In genomic region chr4:1051472-1051871, GRCh38 we compare ENCODE assay signal across 1 cellular context.
TF ChIP-seq lines count a peak whose summit lies in the region.

No MANE protein-coding gene starts in this region.

TF ChIP-seq in GM23338, 12 proteins besides CTCF, POLR2A, EP300 and RAD21 (continued from another document):
- TF ChIP-seq ETS1 (IDR thresholded peaks at IDR 0.05) (no peak), CREB1 (CRISPR knock-in tag; IDR thresholded peaks at IDR 0.05; ENCODE audit: low read depth) (no peak)
- TF ChIP-seq, protein P1, sequence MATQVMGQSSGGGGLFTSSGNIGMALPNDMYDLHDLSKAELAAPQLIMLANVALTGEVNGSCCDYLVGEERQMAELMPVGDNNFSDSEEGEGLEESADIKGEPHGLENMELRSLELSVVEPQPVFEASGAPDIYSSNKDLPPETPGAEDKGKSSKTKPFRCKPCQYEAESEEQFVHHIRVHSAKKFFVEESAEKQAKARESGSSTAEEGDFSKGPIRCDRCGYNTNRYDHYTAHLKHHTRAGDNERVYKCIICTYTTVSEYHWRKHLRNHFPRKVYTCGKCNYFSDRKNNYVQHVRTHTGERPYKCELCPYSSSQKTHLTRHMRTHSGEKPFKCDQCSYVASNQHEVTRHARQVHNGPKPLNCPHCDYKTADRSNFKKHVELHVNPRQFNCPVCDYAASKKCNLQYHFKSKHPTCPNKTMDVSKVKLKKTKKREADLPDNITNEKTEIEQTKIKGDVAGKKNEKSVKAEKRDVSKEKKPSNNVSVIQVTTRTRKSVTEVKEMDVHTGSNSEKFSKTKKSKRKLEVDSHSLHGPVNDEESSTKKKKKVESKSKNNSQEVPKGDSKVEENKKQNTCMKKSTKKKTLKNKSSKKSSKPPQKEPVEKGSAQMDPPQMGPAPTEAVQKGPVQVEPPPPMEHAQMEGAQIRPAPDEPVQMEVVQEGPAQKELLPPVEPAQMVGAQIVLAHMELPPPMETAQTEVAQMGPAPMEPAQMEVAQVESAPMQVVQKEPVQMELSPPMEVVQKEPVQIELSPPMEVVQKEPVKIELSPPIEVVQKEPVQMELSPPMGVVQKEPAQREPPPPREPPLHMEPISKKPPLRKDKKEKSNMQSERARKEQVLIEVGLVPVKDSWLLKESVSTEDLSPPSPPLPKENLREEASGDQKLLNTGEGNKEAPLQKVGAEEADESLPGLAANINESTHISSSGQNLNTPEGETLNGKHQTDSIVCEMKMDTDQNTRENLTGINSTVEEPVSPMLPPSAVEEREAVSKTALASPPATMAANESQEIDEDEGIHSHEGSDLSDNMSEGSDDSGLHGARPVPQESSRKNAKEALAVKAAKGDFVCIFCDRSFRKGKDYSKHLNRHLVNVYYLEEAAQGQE (IDR thresholded peaks at IDR 0.05; ENCODE audit: unreplicated experiment): no peak
- TF ChIP-seq, protein P2, sequence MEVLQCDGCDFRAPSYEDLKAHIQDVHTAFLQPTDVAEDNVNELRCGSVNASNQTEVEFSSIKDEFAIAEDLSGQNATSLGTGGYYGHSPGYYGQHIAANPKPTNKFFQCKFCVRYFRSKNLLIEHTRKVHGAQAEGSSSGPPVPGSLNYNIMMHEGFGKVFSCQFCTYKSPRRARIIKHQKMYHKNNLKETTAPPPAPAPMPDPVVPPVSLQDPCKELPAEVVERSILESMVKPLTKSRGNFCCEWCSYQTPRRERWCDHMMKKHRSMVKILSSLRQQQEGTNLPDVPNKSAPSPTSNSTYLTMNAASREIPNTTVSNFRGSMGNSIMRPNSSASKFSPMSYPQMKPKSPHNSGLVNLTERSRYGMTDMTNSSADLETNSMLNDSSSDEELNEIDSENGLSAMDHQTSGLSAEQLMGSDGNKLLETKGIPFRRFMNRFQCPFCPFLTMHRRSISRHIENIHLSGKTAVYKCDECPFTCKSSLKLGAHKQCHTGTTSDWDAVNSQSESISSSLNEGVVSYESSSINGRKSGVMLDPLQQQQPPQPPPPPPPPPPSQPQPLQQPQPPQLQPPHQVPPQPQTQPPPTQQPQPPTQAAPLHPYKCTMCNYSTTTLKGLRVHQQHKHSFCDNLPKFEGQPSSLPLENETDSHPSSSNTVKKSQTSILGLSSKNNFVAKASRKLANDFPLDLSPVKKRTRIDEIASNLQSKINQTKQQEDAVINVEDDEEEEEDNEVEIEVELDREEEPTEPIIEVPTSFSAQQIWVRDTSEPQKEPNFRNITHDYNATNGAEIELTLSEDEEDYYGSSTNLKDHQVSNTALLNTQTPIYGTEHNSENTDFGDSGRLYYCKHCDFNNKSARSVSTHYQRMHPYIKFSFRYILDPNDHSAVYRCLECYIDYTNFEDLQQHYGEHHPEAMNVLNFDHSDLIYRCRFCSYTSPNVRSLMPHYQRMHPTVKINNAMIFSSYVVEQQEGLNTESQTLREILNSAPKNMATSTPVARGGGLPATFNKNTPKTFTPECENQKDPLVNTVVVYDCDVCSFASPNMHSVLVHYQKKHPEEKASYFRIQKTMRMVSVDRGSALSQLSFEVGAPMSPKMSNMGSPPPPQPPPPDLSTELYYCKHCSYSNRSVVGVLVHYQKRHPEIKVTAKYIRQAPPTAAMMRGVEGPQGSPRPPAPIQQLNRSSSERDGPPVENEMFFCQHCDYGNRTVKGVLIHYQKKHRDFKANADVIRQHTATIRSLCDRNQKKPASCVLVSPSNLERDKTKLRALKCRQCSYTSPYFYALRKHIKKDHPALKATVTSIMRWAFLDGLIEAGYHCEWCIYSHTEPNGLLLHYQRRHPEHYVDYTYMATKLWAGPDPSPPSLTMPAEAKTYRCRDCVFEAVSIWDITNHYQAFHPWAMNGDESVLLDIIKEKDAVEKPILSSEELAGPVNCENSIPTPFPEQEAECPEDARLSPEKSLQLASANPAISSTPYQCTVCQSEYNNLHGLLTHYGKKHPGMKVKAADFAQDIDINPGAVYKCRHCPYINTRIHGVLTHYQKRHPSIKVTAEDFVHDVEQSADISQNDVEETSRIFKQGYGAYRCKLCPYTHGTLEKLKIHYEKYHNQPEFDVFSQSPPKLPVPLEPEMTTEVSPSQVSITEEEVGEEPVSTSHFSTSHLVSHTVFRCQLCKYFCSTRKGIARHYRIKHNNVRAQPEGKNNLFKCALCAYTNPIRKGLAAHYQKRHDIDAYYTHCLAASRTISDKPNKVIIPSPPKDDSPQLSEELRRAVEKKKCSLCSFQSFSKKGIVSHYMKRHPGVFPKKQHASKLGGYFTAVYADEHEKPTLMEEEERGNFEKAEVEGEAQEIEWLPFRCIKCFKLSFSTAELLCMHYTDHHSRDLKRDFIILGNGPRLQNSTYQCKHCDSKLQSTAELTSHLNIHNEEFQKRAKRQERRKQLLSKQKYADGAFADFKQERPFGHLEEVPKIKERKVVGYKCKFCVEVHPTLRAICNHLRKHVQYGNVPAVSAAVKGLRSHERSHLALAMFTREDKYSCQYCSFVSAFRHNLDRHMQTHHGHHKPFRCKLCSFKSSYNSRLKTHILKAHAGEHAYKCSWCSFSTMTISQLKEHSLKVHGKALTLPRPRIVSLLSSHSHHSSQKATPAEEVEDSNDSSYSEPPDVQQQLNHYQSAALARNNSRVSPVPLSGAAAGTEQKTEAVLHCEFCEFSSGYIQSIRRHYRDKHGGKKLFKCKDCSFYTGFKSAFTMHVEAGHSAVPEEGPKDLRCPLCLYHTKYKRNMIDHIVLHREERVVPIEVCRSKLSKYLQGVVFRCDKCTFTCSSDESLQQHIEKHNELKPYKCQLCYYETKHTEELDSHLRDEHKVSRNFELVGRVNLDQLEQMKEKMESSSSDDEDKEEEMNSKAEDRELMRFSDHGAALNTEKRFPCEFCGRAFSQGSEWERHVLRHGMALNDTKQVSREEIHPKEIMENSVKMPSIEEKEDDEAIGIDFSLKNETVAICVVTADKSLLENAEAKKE (CRISPR knock-in tag; IDR thresholded peaks at IDR 0.05): no peak
TF ChIP-seq in GM23338: peak in this region for 0.
